ENCODE assay signal across 8 cellular contexts in the genomic region with DNA sequence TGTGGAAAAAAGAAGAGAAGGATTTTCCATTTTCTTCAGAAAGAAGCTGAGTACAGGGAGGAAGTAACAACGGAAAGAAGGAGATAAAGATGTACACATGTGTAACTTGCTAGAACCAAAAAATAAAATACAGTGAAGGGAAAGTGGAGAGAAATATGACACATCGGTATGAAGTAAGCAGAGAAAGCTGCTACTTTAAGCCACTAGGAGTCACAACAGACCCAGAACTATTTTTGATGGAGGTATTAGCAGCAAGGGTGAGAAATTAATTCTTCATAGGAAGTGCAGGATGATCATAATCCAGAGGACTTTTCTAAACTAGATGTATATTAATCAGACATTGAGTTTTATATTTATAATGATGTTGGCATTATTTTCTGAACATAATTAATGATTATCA.
DNase-seq lines count a peak whose midpoint lies in the region; ATAC-seq, FAIRE-seq and TF ChIP-seq lines count a peak whose summit lies in the region.
"Had no signal": no experiment of that assay in that cellular context is flagged by ENCODE, and none has a peak within 500 bp of the region (broad histone marks: within the 10 kb centered on the region; RNA-seq: fewer than 3 reads in every experiment).

No MANE protein-coding gene starts in this region.

- H3K4me3 ChIP-seq in Jurkat, Clone E6-1 (ENCODE audit: low read length): no peak overlapping the region
- H3K4me3 ChIP-seq in WERI-Rb-1 (ENCODE audit: low read depth, low read length) (no peak overlapping the region), lower lobe of right lung (no peak overlapping the region)

- H3K36me3 ChIP-seq in WERI-Rb-1 (no peaks in the 10 kb centered on the region), lower lobe of right lung (no peaks in the 10 kb centered on the region)

- no peaks in the 10 kb centered on the region for H3K4me1 ChIP-seq in lower lobe of right lung

- peak; percentile 5 for DNase-seq in Jurkat, Clone E6-1 (ENCODE audit: low read depth, low spot score)
- no peak for DNase-seq in WERI-Rb-1
- DNase-seq in lower lobe of right lung: no peak
- no peak for DNase-seq in activated CD8-positive, alpha-beta memory T cell treated with anti-CD3 and anti-CD28 coated beads, Interleukin-2, amount 50 U/mL, for 4 hours
- no peak for DNase-seq in frontal cortex (ENCODE audit: low spot score in 2 of 2)
- DNase-seq: activated T-cell treated with anti-CD3 and anti-CD28 coated beads, Interleukin-2, amount 50 U/mL, for 4 hours had no signal

- H3K27me3 ChIP-seq in WERI-Rb-1 (ENCODE audit: insufficient read depth, low read depth, severe bottlenecking) (no peaks in the 10 kb centered on the region), lower lobe of right lung (ENCODE audit: low read depth) (no peaks in the 10 kb centered on the region)

- intact Hi-C loops in lower lobe of right lung (cut with DNase I): no loop called here

- TF ChIP-seq CTCF in GM12872 (IDR thresholded peaks at IDR 0.05; ENCODE audit: insufficient read depth, low read depth, low read length): peak; percentile 57
- TF ChIP-seq CTCF in WERI-Rb-1 (IDR thresholded peaks at IDR 0.05; ENCODE audit: low read depth, low read length): peak; percentile 16; the same call in 1 of the 2 replicates
- peak; percentile 47 for TF ChIP-seq CTCF in lower lobe of right lung (IDR thresholded peaks at IDR 0.05)

- no peaks in the 10 kb centered on the region for H3K9me3 ChIP-seq in WERI-Rb-1 (ENCODE audit: severe bottlenecking)
- H3K9me3 ChIP-seq in lower lobe of right lung: no peaks in the 10 kb centered on the region

- ATAC-seq in GM21528 (IDR thresholded peaks at IDR 0.05; ENCODE audit: low FRiP score, unreplicated experiment): peak; percentile 88
- ATAC-seq in lower lobe of right lung: peak; percentile 30 to 33

- no peak overlapping the region for H3K27ac ChIP-seq in WERI-Rb-1
- H3K27ac ChIP-seq in lower lobe of right lung: no peak overlapping the region

- no peak for FAIRE-seq in frontal cortex (lab: Jason Lieb, UNC)
